Comparison of ENCODE assay signal across 31 cellular contexts in the genomic region with DNA sequence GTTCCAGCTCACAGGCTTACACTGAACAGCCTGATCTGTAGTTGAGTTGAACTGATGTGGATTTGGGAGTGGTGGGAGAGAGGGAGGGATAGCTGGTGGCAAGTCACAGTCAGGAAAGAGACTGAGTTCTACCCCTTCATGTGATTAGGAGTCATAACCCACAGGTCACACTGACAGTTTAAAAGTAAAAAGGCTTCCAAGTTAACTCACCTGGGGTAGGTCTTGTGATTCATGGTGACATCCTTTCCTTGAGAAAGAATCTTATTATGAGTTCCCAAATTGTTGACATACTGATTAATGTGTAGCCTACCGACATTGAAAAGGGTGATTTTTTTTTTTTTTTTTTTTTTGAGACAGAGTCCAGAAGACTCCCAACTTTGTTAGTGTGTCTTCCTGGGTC. TPM values are rescaled to one million over a fixed set of nuclear protein-coding genes. Genes with fewer than 3 reads are reported as not detected.
"Had no signal": no experiment of that assay in that cellular context is flagged by ENCODE, and none has a peak within 500 bp of the region (broad histone marks: within the 10 kb centered on the region; RNA-seq: fewer than 3 reads in every experiment).

No MANE protein-coding gene starts in this region.

- H3K36me3 ChIP-seq: brain microvascular endothelial cell, Peyer's patch, SJCRH30, WERI-Rb-1 had no signal

- H3K9me2 ChIP-seq: SK-N-SH had no signal

- H3K9ac ChIP-seq: SK-N-SH had no signal

- H3K9me3 ChIP-seq: Peyer's patch, SJCRH30, SK-N-SH had no signal

- H3K4me2 ChIP-seq: SK-N-SH had no signal

- H3K27me3 ChIP-seq: brain microvascular endothelial cell, Peyer's patch, SJCRH30 had no signal

- H3K4me1 ChIP-seq: Peyer's patch, SJCRH30 had no signal

- DNase-seq: activated CD4-positive, alpha-beta memory T cell treated with anti-CD3 and anti-CD28 coated beads, Interleukin-2, amount 10 ng/mL, durations not matched to agents 7 days and 5 days; activated CD4-positive, alpha-beta T cell treated with anti-CD3 and anti-CD28 coated beads for 36 hours; activated CD4-positive, alpha-beta T cell treated with anti-CD3 and anti-CD28 coated beads, Interleukin-2, amount 50 U/mL, for 1 hour; activated CD8-positive, alpha-beta memory T cell treated with anti-CD3 and anti-CD28 coated beads, Interleukin-2, amount 50 U/mL, for 4 hours; activated gamma-delta T cell treated with Interleukin-2 at 50 U/mL for 16 hours; activated naive CD4-positive, alpha-beta T cell treated with anti-CD3 and anti-CD28 coated beads, Interleukin-2, amount 10 ng/mL, durations not matched to agents 7 days and 5 days; activated naive CD8-positive, alpha-beta T cell treated with anti-CD3 and anti-CD28 coated beads for 36 hours; activated T-cell treated with anti-CD3 and anti-CD28 coated beads, Interleukin-2, amount 50 U/mL, for 72 hours; brain microvascular endothelial cell; Kasumi-1; KBM-7; NCI-H1048; NCI-H146; NCI-H187 treated with DMSO at 0.1 percent for 48 hours; NCI-H2171; NCI-H226; NCI-H526; NCI-H774; NK-92 treated with Interleukin-12 subunit alpha and Interleukin-12 subunit beta, amount 100 ng/mL, for 24 hours; OCI-M1; Peyer's patch; Right ventricle myocardium superior; SK-N-SH; T-helper 1 cell; WERI-Rb-1 had no signal

- H3K4me3 ChIP-seq: Peyer's patch, SJCRH30 had no signal

- H3K27ac ChIP-seq: brain microvascular endothelial cell, Peyer's patch, RWPE1, SJCRH30, WERI-Rb-1 had no signal

- ATAC-seq: activated CD4-positive, alpha-beta T cell treated with anti-CD3 and anti-CD28 coated beads for 36 hours; activated T-cell treated with anti-CD3 and anti-CD28 coated beads, Interleukin-2, amount 50 U/mL, for 72 hours had no signal

RNA-seq across cellular contexts. Expression of a gene that starts 5.4 kb away (rescaled TPM):
- total RNA-seq: activated CD4-positive, alpha-beta memory T cell treated with anti-CD3 and anti-CD28 coated beads, Interleukin-2, amount 10 ng/mL, durations not matched to agents 7 days and 5 days; activated CD4-positive, alpha-beta T cell treated with anti-CD3 and anti-CD28 coated beads for 36 hours; activated naive CD8-positive, alpha-beta T cell treated with anti-CD3 and anti-CD28 coated beads for 36 hours; activated T-cell treated with anti-CD3 and anti-CD28 coated beads, Interleukin-2, amount 50 U/mL, for 72 hours; activated T-helper 2 cell treated with anti-CD3 and anti-CD28 coated beads, Interferon-gamma antibody, Interleukin-2, Interleukin-4, amounts not matched to agents 10 μg/mL and 5 μg/mL and 100 μg/mL, durations not matched to agents 14 hours and 24 hours and 36 hours; cardiac septum; NCI-H460; Peyer's patch; Right ventricle myocardium superior; SJCRH30; T-helper 2 cell treated with Interferon-gamma antibody and Interleukin-4, amounts not matched to agents 100 ng/mL and 5 ng/mL, for 36 hours had no signal
